In the genomic region with DNA sequence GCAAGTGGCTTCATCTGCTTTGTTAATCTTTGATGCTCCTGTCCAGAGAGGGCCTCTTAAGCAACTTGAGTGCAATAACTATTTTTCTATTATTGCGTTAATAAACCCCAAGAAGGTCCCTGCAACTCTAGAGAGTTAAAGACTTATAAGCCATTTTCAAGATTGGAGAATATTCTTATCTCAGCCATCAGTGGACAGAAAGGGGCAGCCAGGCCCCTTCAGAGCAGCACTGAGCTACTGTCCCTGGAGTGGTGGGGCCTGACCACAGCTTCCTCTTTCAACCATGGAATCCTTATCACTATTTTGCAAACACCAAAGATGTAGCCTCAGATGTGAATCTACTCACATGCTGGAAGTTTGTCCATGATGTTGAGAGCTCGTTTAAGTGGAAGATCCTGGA, we compare ENCODE assay signal across 19 cellular contexts.
"Had no signal": no experiment of that assay in that cellular context is flagged by ENCODE, and none has a peak within 500 bp of the region (broad histone marks: within the 10 kb centered on the region; RNA-seq: fewer than 3 reads in every experiment).

No MANE protein-coding gene starts in this region.

- H3K36me3 ChIP-seq: esophagus squamous epithelium, lower lobe of right lung, neutrophil, upper lobe of right lung had no signal

- H3K27ac Mint-ChIP-seq: activated naive CD8-positive, alpha-beta T cell treated with anti-CD3 and anti-CD28 coated beads, Interleukin-2, amount 10 ng/mL, durations not matched to agents 7 days and 5 days; activated T-cell treated with anti-CD3 and anti-CD28 coated beads, Interleukin-2, amount 50 U/mL, for 72 hours; immature natural killer cell; stimulated activated naive CD8-positive, alpha-beta T cell treated with anti-CD3 and anti-CD28 coated beads, Interleukin-15, amount 100 ng/mL, for 72 hours had no signal

- H3K4me1 Mint-ChIP-seq: activated naive CD8-positive, alpha-beta T cell treated with anti-CD3 and anti-CD28 coated beads, Interleukin-2, amount 10 ng/mL, durations not matched to agents 7 days and 5 days; immature natural killer cell; naive B cell; stimulated activated naive CD8-positive, alpha-beta T cell treated with anti-CD3 and anti-CD28 coated beads, Interleukin-15, amount 100 ng/mL, for 72 hours had no signal

- H3K27me3 ChIP-seq: esophagus squamous epithelium, neutrophil, testis, upper lobe of right lung had no signal

- H3K9me3 Mint-ChIP-seq: activated T-cell treated with anti-CD3 and anti-CD28 coated beads, Interleukin-2, amount 50 U/mL, for 72 hours; immature natural killer cell; naive B cell; stimulated activated naive CD8-positive, alpha-beta T cell treated with anti-CD3 and anti-CD28 coated beads, Interleukin-15, amount 100 ng/mL, for 72 hours had no signal

- H3K4me3 Mint-ChIP-seq: activated naive CD8-positive, alpha-beta T cell treated with anti-CD3 and anti-CD28 coated beads, Interleukin-2, amount 10 ng/mL, durations not matched to agents 7 days and 5 days; activated T-cell treated with anti-CD3 and anti-CD28 coated beads, Interleukin-2, amount 50 U/mL, for 72 hours; immature natural killer cell; naive B cell; stimulated activated naive CD8-positive, alpha-beta T cell treated with anti-CD3 and anti-CD28 coated beads, Interleukin-15, amount 100 ng/mL, for 72 hours had no signal

- H3K4me1 ChIP-seq: esophagus squamous epithelium, lower lobe of right lung, testis, upper lobe of right lung had no signal

- H3K27ac ChIP-seq: dorsolateral prefrontal cortex, esophagus squamous epithelium, lower lobe of right lung, neutrophil, testis, upper lobe of right lung had no signal

- H3K36me3 Mint-ChIP-seq: activated naive CD8-positive, alpha-beta T cell treated with anti-CD3 and anti-CD28 coated beads, Interleukin-2, amount 10 ng/mL, durations not matched to agents 7 days and 5 days; immature natural killer cell; naive B cell had no signal

- H3K4me3 ChIP-seq: dorsolateral prefrontal cortex, esophagus squamous epithelium, lower lobe of right lung, testis, upper lobe of right lung had no signal

- H3K9me3 ChIP-seq: esophagus squamous epithelium, lower lobe of right lung, neutrophil, testis, upper lobe of right lung had no signal

- ATAC-seq: left cardiac atrium; lower lobe of right lung; stimulated activated naive CD8-positive, alpha-beta T cell treated with anti-CD3 and anti-CD28 coated beads, Interleukin-15, amount 100 ng/mL, for 72 hours; upper lobe of right lung had no signal

- DNase-seq: activated CD4-positive, alpha-beta T cell treated with anti-CD3 and anti-CD28 coated beads, Interleukin-2, amount 50 U/mL, for 1 hour; activated gamma-delta T cell treated with Interleukin-2 at 50 U/mL for 16 hours; activated naive CD8-positive, alpha-beta T cell treated with anti-CD3 and anti-CD28 coated beads, Interleukin-2, amount 10 ng/mL, durations not matched to agents 7 days and 5 days; activated T-cell treated with anti-CD3 and anti-CD28 coated beads, Interleukin-2, amount 50 U/mL, for 72 hours; aorta; dorsolateral prefrontal cortex; esophagus squamous epithelium; foreskin fibroblast; glutamatergic neuron; immature natural killer cell; left cardiac atrium; lower lobe of right lung; naive B cell; retina; stimulated activated CD4-positive, alpha-beta T cell treated with anti-CD3 and anti-CD28 coated beads, Interleukin-4, amount 100 ng/mL, for 24 hours; stimulated activated naive CD8-positive, alpha-beta T cell treated with anti-CD3 and anti-CD28 coated beads, Interleukin-15, amount 100 ng/mL, for 72 hours; testis; upper lobe of right lung had no signal
